ENCODE assay signal across 8 cellular contexts in the genomic region with DNA sequence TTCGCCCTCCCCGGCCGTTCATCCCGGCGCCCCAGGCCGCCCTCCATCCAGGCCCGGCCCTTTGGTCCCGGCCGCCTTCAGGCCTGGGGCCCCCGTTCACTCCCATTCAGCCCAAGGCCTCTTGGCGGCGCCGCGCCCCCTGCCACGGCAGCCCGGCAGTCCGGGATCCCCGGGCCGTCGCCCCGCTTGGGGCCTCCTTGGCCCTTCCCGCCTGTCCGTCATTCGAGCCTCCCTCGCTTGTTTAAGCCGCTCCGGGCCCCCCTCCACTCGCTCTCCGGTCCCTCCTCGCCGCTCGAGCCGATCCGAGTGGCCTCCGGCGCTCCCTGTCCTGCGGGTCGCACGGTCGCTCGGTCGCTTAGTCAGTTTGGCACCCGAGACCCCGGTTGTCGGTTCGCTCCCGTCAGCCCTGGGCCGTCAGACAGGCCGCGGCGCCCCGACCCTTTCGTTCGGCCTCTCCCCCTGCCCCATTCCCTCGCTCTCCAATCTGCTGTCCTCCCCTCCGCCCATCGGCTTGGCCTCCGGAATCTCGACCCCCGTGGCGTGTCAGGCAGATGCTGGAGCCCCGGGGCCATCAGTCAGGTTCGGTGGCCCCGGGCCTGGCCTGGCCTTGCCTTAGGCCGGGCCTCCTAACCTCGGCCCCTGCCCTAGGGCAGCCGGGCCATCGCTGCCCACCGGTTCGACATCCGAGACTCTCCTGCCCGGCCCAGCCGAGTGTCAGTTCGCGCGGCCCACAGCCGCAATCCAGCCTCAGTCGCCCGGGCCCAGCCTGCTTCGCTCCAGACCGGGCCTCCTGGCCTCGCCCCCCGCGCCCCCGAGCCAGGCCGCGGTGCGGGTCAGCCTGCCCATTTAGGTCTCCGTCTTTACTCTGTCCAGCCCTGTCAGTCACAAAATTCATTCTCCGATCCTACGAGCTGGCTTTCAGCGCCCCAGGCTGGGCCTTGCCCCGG. TPM values are rescaled to one million over a fixed set of nuclear protein-coding genes. Genes with fewer than 3 reads are reported as not detected.
DNase-seq lines count a peak whose midpoint lies in the region; ATAC-seq and TF ChIP-seq lines count a peak whose summit lies in the region.

No MANE protein-coding gene starts in this region.

- peaks cover 28% of the 10 kb centered on the region for H3K4me1 ChIP-seq in ES-I3 (ENCODE audit: insufficient read depth, low read length)

- DNase-seq in MG63 (peak; percentile 32), dermis microvascular lymphatic vessel endothelial cell (ENCODE audit: low read depth in 2 of 2) (peak; percentile 12 to 74), lower leg skin (ENCODE audit: low spot score in 2 of 2) (peak in 1 of 2 donors; percentile 90)
- peak; percentile 38 for DNase-seq in activated CD4-positive, alpha-beta T cell treated with anti-CD3 and anti-CD28 coated beads, Interleukin-2, amount 50 U/mL, for 1 hour
- DNase-seq in stimulated activated CD4-positive, alpha-beta T cell treated with anti-CD3 and anti-CD28 coated beads, TNF-alpha, amount 100 ng/mL, for 24 hours (ENCODE audit: low read depth in 3 of 3): peak in 2 of 3 experiments; percentile 11 to 55

- TF ChIP-seq POLR2A in lower leg skin (IDR thresholded peaks at IDR 0.05): no peak

- WGBS in lower leg skin, 2 donors: 1 to 2% methylated on average over 67 to 82 of the region's 93 CpGs

- peak overlapping the region; percentile 88 for H3K4me3 ChIP-seq in MG63
- peak overlapping the region; percentile 92 for H3K4me3 ChIP-seq in lower leg skin (ENCODE audit: low read depth, poor library complexity, severe bottlenecking)

- ATAC-seq in GM21619 (IDR thresholded peaks at IDR 0.05; ENCODE audit: unreplicated experiment) (peak; percentile 23), HG03469 (IDR thresholded peaks at IDR 0.05; ENCODE audit: unreplicated experiment) (no peak)

- peaks cover 3% of the 10 kb centered on the region; the same call in 1 of the 2 replicates for H3K36me3 ChIP-seq in ES-I3 (ENCODE audit: insufficient read depth, low read length)
- H3K36me3 ChIP-seq in MG63: peaks cover 57% of the 10 kb centered on the region

- TF ChIP-seq CTCF in lower leg skin (IDR thresholded peaks at IDR 0.05): no peak

- H3K9me3 ChIP-seq in ES-I3 (ENCODE audit: control insufficient read depth, insufficient read depth, low read length): no peaks in the 10 kb centered on the region
- H3K9me3 ChIP-seq in MG63: no peaks in the 10 kb centered on the region

- intact Hi-C loops in lower leg skin (cut with DNase I; ENCODE audit: low total_unique reads): no loop called here

- no peaks in the 10 kb centered on the region for H3K27me3 ChIP-seq in MG63

- peak overlapping the region; percentile 90 for H3K9ac ChIP-seq in ES-I3 (ENCODE audit: low read depth, low read length)

RNA-seq across cellular contexts. Expression of gene LRRC41, which starts 1.1 kb away (rescaled TPM):
- total RNA-seq in MG63 (2014; rRNA removed; shearing (Covaris generic); ENCODE audit: low replicate concordance): 70.5 and 101 TPM in 2 replicates
- 44.7 and 61.4 TPM in 2 replicates for total RNA-seq in dermis microvascular lymphatic vessel endothelial cell
- total RNA-seq in lower leg skin: 10 to 100 TPM; 74.6 to 87.8 (median 82.3) TPM

RNA-seq across cellular contexts. Expression of gene UQCRH, which starts 1.1 kb away (rescaled TPM):
- total RNA-seq in MG63 (2014; rRNA removed; shearing (Covaris generic); ENCODE audit: low replicate concordance): 768 and 982 TPM in 2 replicates
- total RNA-seq in dermis microvascular lymphatic vessel endothelial cell (144 and 291 TPM in 2 replicates), lower leg skin (100 to 1,000 TPM; 223 to 278 (median 237) TPM)

RNA-seq across cellular contexts. Expression of gene NSUN4, which starts 38.2 kb away (rescaled TPM):
- 7.7 and 16.7 TPM in 2 replicates for total RNA-seq in MG63 (2014; rRNA removed; shearing (Covaris generic); ENCODE audit: low replicate concordance)
- total RNA-seq in dermis microvascular lymphatic vessel endothelial cell: 14.8 and 22.0 TPM in 2 replicates
- 10 to 100 TPM; 15.6 to 62.3 (median 22.9) TPM for total RNA-seq in lower leg skin

RNA-seq across cellular contexts. Expression of gene RAD54L, which starts 54.8 kb away (rescaled TPM):
- total RNA-seq in MG63 (2014; rRNA removed; shearing (Covaris generic); ENCODE audit: low replicate concordance): 3.3 and 15.3 TPM in 2 replicates
- 2.0 and 3.0 TPM in 2 replicates for total RNA-seq in dermis microvascular lymphatic vessel endothelial cell
- total RNA-seq in lower leg skin: under 1 TPM; 0.19 to 0.89 (median 0.47) TPM
